In genomic region chr19:33158365-33158764, GRCh38 we compare ENCODE assay signal across 1 cellular context.
TF ChIP-seq lines count a peak whose summit lies in the region.

No MANE protein-coding gene starts in this region.

TF ChIP-seq in HepG2, 621 proteins besides CTCF, POLR2A, EP300 and RAD21 (continued from another document and continues in another):
- TF ChIP-seq, protein P1, sequence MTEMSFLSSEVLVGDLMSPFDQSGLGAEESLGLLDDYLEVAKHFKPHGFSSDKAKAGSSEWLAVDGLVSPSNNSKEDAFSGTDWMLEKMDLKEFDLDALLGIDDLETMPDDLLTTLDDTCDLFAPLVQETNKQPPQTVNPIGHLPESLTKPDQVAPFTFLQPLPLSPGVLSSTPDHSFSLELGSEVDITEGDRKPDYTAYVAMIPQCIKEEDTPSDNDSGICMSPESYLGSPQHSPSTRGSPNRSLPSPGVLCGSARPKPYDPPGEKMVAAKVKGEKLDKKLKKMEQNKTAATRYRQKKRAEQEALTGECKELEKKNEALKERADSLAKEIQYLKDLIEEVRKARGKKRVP (CRISPR knock-in tag; IDR thresholded peaks at IDR 0.05) = no peak
- TF ChIP-seq CCAR2 (optimal IDR thresholded peaks at IDR 0.05; ENCODE audit: low read depth, low read length) = no peak
- TF ChIP-seq RAD51 (IDR thresholded peaks at IDR 0.05; ENCODE audit: borderline replicate concordance) = no peak
- TF ChIP-seq, protein P2, sequence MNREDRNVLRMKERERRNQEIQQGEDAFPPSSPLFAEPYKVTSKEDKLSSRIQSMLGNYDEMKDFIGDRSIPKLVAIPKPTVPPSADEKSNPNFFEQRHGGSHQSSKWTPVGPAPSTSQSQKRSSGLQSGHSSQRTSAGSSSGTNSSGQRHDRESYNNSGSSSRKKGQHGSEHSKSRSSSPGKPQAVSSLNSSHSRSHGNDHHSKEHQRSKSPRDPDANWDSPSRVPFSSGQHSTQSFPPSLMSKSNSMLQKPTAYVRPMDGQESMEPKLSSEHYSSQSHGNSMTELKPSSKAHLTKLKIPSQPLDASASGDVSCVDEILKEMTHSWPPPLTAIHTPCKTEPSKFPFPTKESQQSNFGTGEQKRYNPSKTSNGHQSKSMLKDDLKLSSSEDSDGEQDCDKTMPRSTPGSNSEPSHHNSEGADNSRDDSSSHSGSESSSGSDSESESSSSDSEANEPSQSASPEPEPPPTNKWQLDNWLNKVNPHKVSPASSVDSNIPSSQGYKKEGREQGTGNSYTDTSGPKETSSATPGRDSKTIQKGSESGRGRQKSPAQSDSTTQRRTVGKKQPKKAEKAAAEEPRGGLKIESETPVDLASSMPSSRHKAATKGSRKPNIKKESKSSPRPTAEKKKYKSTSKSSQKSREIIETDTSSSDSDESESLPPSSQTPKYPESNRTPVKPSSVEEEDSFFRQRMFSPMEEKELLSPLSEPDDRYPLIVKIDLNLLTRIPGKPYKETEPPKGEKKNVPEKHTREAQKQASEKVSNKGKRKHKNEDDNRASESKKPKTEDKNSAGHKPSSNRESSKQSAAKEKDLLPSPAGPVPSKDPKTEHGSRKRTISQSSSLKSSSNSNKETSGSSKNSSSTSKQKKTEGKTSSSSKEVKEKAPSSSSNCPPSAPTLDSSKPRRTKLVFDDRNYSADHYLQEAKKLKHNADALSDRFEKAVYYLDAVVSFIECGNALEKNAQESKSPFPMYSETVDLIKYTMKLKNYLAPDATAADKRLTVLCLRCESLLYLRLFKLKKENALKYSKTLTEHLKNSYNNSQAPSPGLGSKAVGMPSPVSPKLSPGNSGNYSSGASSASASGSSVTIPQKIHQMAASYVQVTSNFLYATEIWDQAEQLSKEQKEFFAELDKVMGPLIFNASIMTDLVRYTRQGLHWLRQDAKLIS (CRISPR knock-in tag; IDR thresholded peaks at IDR 0.05) = no peak
- TF ChIP-seq ZNF766 (CRISPR knock-in tag; IDR thresholded peaks at IDR 0.05; ENCODE audit: borderline replicate concordance) = no peak
- TF ChIP-seq ZBTB21 (CRISPR knock-in tag; IDR thresholded peaks at IDR 0.05) = no peak
- no peak for TF ChIP-seq SIX1 (CRISPR knock-in tag; IDR thresholded peaks at IDR 0.05; ENCODE audit: borderline replicate concordance)
- TF ChIP-seq HNRNPL (IDR thresholded peaks at IDR 0.05; ENCODE audit: low read depth, low read length) = no peak
- TF ChIP-seq ZNF775 (CRISPR knock-in tag; IDR thresholded peaks at IDR 0.05; ENCODE audit: borderline replicate concordance) = no peak
- no peak for TF ChIP-seq TMF1 (CRISPR knock-in tag; IDR thresholded peaks at IDR 0.05; ENCODE audit: low read depth)
- TF ChIP-seq ZNF850 (CRISPR knock-in tag; conservative IDR thresholded peaks at IDR 0.05) = no peak
- TF ChIP-seq ZNF550 (CRISPR knock-in tag; IDR thresholded peaks at IDR 0.05; ENCODE audit: borderline replicate concordance) = no peak
- TF ChIP-seq NR2F2 (IDR thresholded peaks at IDR 0.05; ENCODE audit: borderline replicate concordance, low read depth) = no peak
- TF ChIP-seq ESRRA (CRISPR knock-in tag; IDR thresholded peaks at IDR 0.05; ENCODE audit: low read depth) = no peak
- TF ChIP-seq, protein P3, sequence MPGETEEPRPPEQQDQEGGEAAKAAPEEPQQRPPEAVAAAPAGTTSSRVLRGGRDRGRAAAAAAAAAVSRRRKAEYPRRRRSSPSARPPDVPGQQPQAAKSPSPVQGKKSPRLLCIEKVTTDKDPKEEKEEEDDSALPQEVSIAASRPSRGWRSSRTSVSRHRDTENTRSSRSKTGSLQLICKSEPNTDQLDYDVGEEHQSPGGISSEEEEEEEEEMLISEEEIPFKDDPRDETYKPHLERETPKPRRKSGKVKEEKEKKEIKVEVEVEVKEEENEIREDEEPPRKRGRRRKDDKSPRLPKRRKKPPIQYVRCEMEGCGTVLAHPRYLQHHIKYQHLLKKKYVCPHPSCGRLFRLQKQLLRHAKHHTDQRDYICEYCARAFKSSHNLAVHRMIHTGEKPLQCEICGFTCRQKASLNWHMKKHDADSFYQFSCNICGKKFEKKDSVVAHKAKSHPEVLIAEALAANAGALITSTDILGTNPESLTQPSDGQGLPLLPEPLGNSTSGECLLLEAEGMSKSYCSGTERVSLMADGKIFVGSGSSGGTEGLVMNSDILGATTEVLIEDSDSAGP (CRISPR knock-in tag; IDR thresholded peaks at IDR 0.05; ENCODE audit: borderline replicate concordance) = no peak
- no peak for TF ChIP-seq ZNF782 (CRISPR knock-in tag; IDR thresholded peaks at IDR 0.05; ENCODE audit: borderline replicate concordance)
- no peak for TF ChIP-seq FOXA1 (IDR thresholded peaks at IDR 0.05)
- no peak for TF ChIP-seq FOXA1 (CRISPR knock-in tag; IDR thresholded peaks at IDR 0.05)
- TF ChIP-seq, protein P4, sequence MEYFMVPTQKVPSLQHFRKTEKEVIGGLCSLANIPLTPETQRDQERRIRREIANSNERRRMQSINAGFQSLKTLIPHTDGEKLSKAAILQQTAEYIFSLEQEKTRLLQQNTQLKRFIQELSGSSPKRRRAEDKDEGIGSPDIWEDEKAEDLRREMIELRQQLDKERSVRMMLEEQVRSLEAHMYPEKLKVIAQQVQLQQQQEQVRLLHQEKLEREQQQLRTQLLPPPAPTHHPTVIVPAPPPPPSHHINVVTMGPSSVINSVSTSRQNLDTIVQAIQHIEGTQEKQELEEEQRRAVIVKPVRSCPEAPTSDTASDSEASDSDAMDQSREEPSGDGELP (IDR thresholded peaks at IDR 0.05; ENCODE audit: borderline replicate concordance, low read depth) = peak; percentile 34; the same call in 1 of the 2 replicates
- TF ChIP-seq TBP (CRISPR knock-in tag; IDR thresholded peaks at IDR 0.05) = no peak
- TF ChIP-seq TERF1 (CRISPR knock-in tag; IDR thresholded peaks at IDR 0.05) = no peak
- TF ChIP-seq ZNF713 (CRISPR knock-in tag; IDR thresholded peaks at IDR 0.05) = no peak
- TF ChIP-seq, protein P5, sequence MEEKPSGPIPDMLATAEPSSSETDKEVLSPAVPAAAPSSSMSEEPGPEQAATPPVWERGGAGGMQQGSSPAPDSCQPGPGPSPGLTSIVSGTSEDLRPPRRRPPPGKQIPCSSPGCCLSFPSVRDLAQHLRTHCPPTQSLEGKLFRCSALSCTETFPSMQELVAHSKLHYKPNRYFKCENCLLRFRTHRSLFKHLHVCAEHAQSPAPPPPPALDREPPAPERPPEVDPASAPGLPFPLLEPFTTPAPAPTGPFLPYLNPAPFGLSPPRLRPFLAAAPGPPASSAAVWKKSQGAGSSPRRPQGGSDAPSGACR (CRISPR knock-in tag; IDR thresholded peaks at IDR 0.05) = no peak
- TF ChIP-seq SMYD3 (CRISPR knock-in tag; IDR thresholded peaks at IDR 0.05) = no peak
- no peak for TF ChIP-seq ZSCAN12 (CRISPR knock-in tag; IDR thresholded peaks at IDR 0.05)
- no peak for TF ChIP-seq ZNF83 (CRISPR knock-in tag; IDR thresholded peaks at IDR 0.05; ENCODE audit: borderline replicate concordance)
- no peak for TF ChIP-seq ZSCAN29 (CRISPR knock-in tag; conservative IDR thresholded peaks at IDR 0.05)
- no peak for TF ChIP-seq PLRG1 (conservative IDR thresholded peaks at IDR 0.05)
- TF ChIP-seq, protein P6, sequence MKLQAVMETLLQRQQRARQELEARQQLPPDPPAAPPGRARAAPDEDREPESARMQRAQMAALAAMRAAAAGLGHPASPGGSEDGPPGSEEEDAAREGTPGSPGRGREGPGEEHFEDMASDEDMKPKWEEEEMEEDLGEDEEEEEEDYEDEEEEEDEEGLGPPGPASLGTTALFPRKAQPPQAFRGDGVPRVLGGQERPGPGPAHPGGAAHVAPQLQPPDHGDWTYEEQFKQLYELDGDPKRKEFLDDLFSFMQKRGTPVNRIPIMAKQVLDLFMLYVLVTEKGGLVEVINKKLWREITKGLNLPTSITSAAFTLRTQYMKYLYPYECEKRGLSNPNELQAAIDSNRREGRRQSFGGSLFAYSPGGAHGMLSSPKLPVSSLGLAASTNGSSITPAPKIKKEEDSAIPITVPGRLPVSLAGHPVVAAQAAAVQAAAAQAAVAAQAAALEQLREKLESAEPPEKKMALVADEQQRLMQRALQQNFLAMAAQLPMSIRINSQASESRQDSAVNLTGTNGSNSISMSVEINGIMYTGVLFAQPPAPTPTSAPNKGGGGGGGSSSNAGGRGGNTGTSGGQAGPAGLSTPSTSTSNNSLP (IDR thresholded peaks at IDR 0.05; ENCODE audit: low read depth, low read length) = peak; percentile 43; the same call in 1 of the 2 replicates
- no peak for TF ChIP-seq TAF15 (IDR thresholded peaks at IDR 0.05; ENCODE audit: low read depth, low read length, poor library complexity, severe bottlenecking)
- peak; percentile 34; the same call in 1 of the 2 replicates for TF ChIP-seq ARID5B (CRISPR knock-in tag; IDR thresholded peaks at IDR 0.05)
- no peak for TF ChIP-seq NFYC (CRISPR knock-in tag; IDR thresholded peaks at IDR 0.05)
- no peak for TF ChIP-seq CENPT (CRISPR knock-in tag; IDR thresholded peaks at IDR 0.05; ENCODE audit: low read depth)
- TF ChIP-seq ETV5 (CRISPR knock-in tag; IDR thresholded peaks at IDR 0.05; ENCODE audit: borderline replicate concordance) = no peak
- TF ChIP-seq, protein P7, sequence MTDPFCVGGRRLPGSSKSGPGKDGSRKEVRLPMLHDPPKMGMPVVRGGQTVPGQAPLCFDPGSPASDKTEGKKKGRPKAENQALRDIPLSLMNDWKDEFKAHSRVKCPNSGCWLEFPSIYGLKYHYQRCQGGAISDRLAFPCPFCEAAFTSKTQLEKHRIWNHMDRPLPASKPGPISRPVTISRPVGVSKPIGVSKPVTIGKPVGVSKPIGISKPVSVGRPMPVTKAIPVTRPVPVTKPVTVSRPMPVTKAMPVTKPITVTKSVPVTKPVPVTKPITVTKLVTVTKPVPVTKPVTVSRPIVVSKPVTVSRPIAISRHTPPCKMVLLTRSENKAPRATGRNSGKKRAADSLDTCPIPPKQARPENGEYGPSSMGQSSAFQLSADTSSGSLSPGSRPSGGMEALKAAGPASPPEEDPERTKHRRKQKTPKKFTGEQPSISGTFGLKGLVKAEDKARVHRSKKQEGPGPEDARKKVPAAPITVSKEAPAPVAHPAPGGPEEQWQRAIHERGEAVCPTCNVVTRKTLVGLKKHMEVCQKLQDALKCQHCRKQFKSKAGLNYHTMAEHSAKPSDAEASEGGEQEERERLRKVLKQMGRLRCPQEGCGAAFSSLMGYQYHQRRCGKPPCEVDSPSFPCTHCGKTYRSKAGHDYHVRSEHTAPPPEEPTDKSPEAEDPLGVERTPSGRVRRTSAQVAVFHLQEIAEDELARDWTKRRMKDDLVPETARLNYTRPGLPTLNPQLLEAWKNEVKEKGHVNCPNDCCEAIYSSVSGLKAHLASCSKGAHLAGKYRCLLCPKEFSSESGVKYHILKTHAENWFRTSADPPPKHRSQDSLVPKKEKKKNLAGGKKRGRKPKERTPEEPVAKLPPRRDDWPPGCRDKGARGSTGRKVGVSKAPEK (CRISPR knock-in tag; IDR thresholded peaks at IDR 0.05; ENCODE audit: borderline replicate concordance) = no peak
- TF ChIP-seq, protein P8, sequence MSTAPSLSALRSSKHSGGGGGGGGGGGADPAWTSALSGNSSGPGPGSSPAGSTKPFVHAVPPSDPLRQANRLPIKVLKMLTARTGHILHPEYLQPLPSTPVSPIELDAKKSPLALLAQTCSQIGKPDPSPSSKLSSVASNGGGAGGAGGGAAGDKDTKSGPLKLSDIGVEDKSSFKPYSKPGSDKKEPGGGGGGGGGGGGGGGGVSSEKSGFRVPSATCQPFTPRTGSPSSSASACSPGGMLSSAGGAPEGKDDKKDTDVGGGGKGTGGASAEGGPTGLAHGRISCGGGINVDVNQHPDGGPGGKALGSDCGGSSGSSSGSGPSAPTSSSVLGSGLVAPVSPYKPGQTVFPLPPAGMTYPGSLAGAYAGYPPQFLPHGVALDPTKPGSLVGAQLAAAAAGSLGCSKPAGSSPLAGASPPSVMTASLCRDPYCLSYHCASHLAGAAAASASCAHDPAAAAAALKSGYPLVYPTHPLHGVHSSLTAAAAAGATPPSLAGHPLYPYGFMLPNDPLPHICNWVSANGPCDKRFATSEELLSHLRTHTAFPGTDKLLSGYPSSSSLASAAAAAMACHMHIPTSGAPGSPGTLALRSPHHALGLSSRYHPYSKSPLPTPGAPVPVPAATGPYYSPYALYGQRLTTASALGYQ (CRISPR knock-in tag; IDR thresholded peaks at IDR 0.05) = no peak
- no peak for TF ChIP-seq ATAD3A (CRISPR knock-in tag; IDR thresholded peaks at IDR 0.05)
- peak; percentile 54; the same call in 1 of the 2 replicates for TF ChIP-seq FOXA3 (CRISPR knock-in tag; IDR thresholded peaks at IDR 0.05)
- TF ChIP-seq BHLHE40 (IDR thresholded peaks at IDR 0.05; ENCODE audit: low read length) = no peak
- TF ChIP-seq MXI1 (IDR thresholded peaks at IDR 0.05; ENCODE audit: borderline replicate concordance, low read depth, low read length) = peak; percentile 58; the same call in 1 of the 3 replicates
